Comparison of ENCODE assay signal across 15 cellular contexts in the genomic region with DNA sequence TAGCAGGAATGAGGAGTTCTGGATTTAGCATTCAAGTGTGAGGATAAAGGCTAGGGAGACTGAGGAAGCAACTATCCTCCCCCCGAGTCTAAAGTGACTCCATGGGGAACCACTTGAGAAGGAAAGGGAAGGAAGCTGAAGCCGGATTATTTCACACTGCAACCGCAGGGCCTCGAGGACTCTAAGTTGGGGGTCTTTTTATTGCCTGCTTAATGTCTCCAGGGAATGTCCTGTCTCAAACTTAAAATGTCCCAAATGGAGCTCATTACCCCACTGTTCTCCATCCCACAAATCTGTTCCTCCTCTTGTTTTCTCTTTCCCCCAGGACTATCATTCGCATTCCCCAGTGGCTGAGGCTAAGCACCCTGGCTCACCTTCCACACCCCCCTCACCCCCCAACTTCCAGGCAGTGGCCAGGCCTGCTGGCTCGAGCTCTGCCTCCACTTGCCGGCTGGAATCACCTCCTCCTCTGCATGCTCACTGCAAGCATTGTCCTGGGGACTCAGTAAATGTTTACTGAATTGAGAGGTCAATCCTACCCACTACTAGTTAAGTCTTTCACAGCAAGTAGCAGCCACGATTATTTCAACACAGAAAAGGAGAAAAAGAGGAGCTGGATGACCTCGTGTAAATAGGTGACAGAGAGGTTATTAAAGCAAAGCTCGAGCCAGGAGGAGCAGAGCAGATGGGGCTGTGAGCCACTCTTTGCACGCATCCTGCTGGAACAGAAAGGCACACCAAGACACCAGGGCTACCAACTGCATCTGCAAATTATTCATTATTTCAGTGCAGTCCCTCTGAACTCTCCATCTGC. TPM values are rescaled to one million over a fixed set of nuclear protein-coding genes. Genes with fewer than 3 reads are reported as not detected.
DNase-seq lines count a peak whose midpoint lies in the region; ATAC-seq and TF ChIP-seq lines count a peak whose summit lies in the region.
"Had no signal": no experiment of that assay in that cellular context is flagged by ENCODE, and none has a peak within 500 bp of the region (broad histone marks: within the 10 kb centered on the region; RNA-seq: fewer than 3 reads in every experiment).

No MANE protein-coding gene starts in this region.

- peaks cover 28% of the 10 kb centered on the region for H3F3A ChIP-seq in neural progenitor cell (ENCODE audit: low read depth)

- H3K4me3 ChIP-seq in Panc1 (ENCODE audit: low read depth in 2 of 2, low read length in 2 of 2), result no peak overlapping the region
- H3K4me3 ChIP-seq in fibroblast of the aortic adventitia (ENCODE audit: low read depth, low read length), result no peak overlapping the region
- H3K4me3 ChIP-seq in neural progenitor cell, result no peak overlapping the region
- no peak overlapping the region for H3K4me3 ChIP-seq in MG63
- H3K4me3 ChIP-seq: esophagus muscularis mucosa, SJCRH30 had no signal

- POLR2A ChIA-PET in Panc1 (lab: Charles Lee), result interaction anchor here (0.5 kb wide), 1 partner anchor 1284 kb away, joined by 6 read pairs; no protein-coding TSS in a partner anchor

- CTCF ChIA-PET in Panc1 (lab: Charles Lee), result no interaction called here

- DNase-seq in EH (ENCODE audit: low read depth) (peak; percentile 44), Panc1 (ENCODE audit: low read depth, low spot score) (no peak), fibroblast of the aortic adventitia (ENCODE audit: low read depth) (peak; percentile 27), neural progenitor cell (ENCODE audit: low spot score) (peak; percentile 34), MG63 (no peak), dedifferentiated amniotic fluid mesenchymal stem cell (ENCODE audit: extremely low spot score) (no peak), hypothalamus (lab: John Stamatoyannopoulos, UW) (no peak)
- DNase-seq: activated CD4-positive, alpha-beta T cell treated with anti-CD3 and anti-CD28 coated beads, Interleukin-2, amount 10 ng/mL, durations not matched to agents 7 days and 5 days; activated naive CD8-positive, alpha-beta T cell treated with anti-CD3 and anti-CD28 coated beads, Interleukin-2, amount 50 U/mL, for 24 hours; Calu3; SJCRH30; stimulated activated CD4-positive, alpha-beta T cell treated with anti-CD3 and anti-CD28 coated beads, Interleukin-1b, Interleukin-23, amount 100 ng/mL, for 48 hours; trophoblast cell had no signal

- no peak overlapping the region for H2AFZ ChIP-seq in neural progenitor cell (replicated peaks)

- H3K27me3 ChIP-seq in Panc1 (ENCODE audit: control insufficient read depth, insufficient read depth, low read length), result no peaks in the 10 kb centered on the region
- H3K27me3 ChIP-seq in neural progenitor cell, result no peaks in the 10 kb centered on the region
- no peaks in the 10 kb centered on the region for H3K27me3 ChIP-seq in MG63
- H3K27me3 ChIP-seq: esophagus muscularis mucosa, SJCRH30 had no signal

- H3K4me2 ChIP-seq in neural progenitor cell, result peak overlapping the region; percentile 33

- H3K9me3 ChIP-seq in Panc1 (ENCODE audit: control insufficient read depth, insufficient read depth, low read depth, low read length) (no peaks in the 10 kb centered on the region), neural progenitor cell (ENCODE audit: low read depth) (no peaks in the 10 kb centered on the region), MG63 (no peaks in the 10 kb centered on the region)
- H3K9me3 ChIP-seq: esophagus muscularis mucosa, SJCRH30 had no signal

- no peaks in the 10 kb centered on the region for H3K9me3 Mint-ChIP-seq in neural progenitor cell
- H3K9me3 Mint-ChIP-seq: activated CD4-positive, alpha-beta T cell treated with anti-CD3 and anti-CD28 coated beads, Interleukin-2, amount 10 ng/mL, durations not matched to agents 7 days and 5 days; activated naive CD8-positive, alpha-beta T cell treated with anti-CD3 and anti-CD28 coated beads, Interleukin-2, amount 50 U/mL, for 24 hours had no signal

- peaks cover 72% of the 10 kb centered on the region for H3K79me2 ChIP-seq in neural progenitor cell (ENCODE audit: low read depth)

- peaks cover 33% of the 10 kb centered on the region for H3K4me1 Mint-ChIP-seq in neural progenitor cell

- H3K36me3 ChIP-seq in Panc1 (ENCODE audit: control insufficient read depth, insufficient read depth, low read length), result no peaks in the 10 kb centered on the region
- H3K36me3 ChIP-seq in neural progenitor cell, result no peaks in the 10 kb centered on the region
- H3K36me3 ChIP-seq in MG63, result no peaks in the 10 kb centered on the region; the same call in 1 of the 2 replicates

- BruUV-seq in Panc1 (replicated peaks; lab: Mats Ljungman, UMichigan), result no TSS peak

- ATAC-seq in Panc1 (peak; percentile 51; the same call in 1 of the 2 replicates), GM21447 (IDR thresholded peaks at IDR 0.05; ENCODE audit: unreplicated experiment) (no peak)
- ATAC-seq: activated naive CD8-positive, alpha-beta T cell treated with anti-CD3 and anti-CD28 coated beads, Interleukin-2, amount 50 U/mL, for 24 hours had no signal

- peaks cover 2% of the 10 kb centered on the region for H3K36me3 Mint-ChIP-seq in neural progenitor cell

- H3K9ac ChIP-seq in neural progenitor cell, result no peak overlapping the region

- no peaks in the 10 kb centered on the region for H3K27me3 Mint-ChIP-seq in neural progenitor cell (ENCODE audit: insufficient read depth, low read depth)
- H3K27me3 Mint-ChIP-seq: activated CD4-positive, alpha-beta T cell treated with anti-CD3 and anti-CD28 coated beads, Interleukin-2, amount 10 ng/mL, durations not matched to agents 7 days and 5 days; activated naive CD8-positive, alpha-beta T cell treated with anti-CD3 and anti-CD28 coated beads, Interleukin-2, amount 50 U/mL, for 24 hours had no signal

- H3K27ac ChIP-seq in Panc1 (ENCODE audit: low read length), result 0 out of 2 replicates have a peak overlapping the region, but pooled peaks have one; percentile 26
- H3K27ac ChIP-seq in neural progenitor cell, result peak overlapping the region; percentile 76
- H3K27ac ChIP-seq: SJCRH30 had no signal

- intact Hi-C loops in Panc1 (cut with micrococcal nuclease; ENCODE audit: unreplicated experiment), result no loop called here

- peak overlapping the region; percentile 89 for H3K27ac Mint-ChIP-seq in neural progenitor cell
- H3K27ac Mint-ChIP-seq: activated CD4-positive, alpha-beta T cell treated with anti-CD3 and anti-CD28 coated beads, Interleukin-2, amount 10 ng/mL, durations not matched to agents 7 days and 5 days had no signal

- no peak overlapping the region for H3K4me3 Mint-ChIP-seq in neural progenitor cell
- H3K4me3 Mint-ChIP-seq: activated CD4-positive, alpha-beta T cell treated with anti-CD3 and anti-CD28 coated beads, Interleukin-2, amount 10 ng/mL, durations not matched to agents 7 days and 5 days; activated naive CD8-positive, alpha-beta T cell treated with anti-CD3 and anti-CD28 coated beads, Interleukin-2, amount 50 U/mL, for 24 hours had no signal

- H4K20me1 ChIP-seq in neural progenitor cell (ENCODE audit: low read depth), result peaks cover 80% of the 10 kb centered on the region

- no peak for TF ChIP-seq CTCF in Panc1 (IDR thresholded peaks at IDR 0.05)
- TF ChIP-seq CTCF in fibroblast of the aortic adventitia (IDR thresholded peaks at IDR 0.05; ENCODE audit: insufficient read depth, low read length), result no peak
- TF ChIP-seq CTCF in neural progenitor cell (IDR thresholded peaks at IDR 0.05), result no peak

- in situ Hi-C loops in Panc1 (cut with HindIII; ENCODE audit: low pct_unique_long_range_greater_than_20kb, low sequenced_read_pairs), result no loop called here

- H3K4me1 ChIP-seq in Panc1 (ENCODE audit: control insufficient read depth, insufficient read depth, low read length) (peaks cover 24% of the 10 kb centered on the region), neural progenitor cell (peaks cover 25% of the 10 kb centered on the region)
- H3K4me1 ChIP-seq: SJCRH30 had no signal

RNA-seq across cellular contexts. Expression of gene HIPK2, which starts 32.3 kb away (rescaled TPM):
- total RNA-seq in Panc1 (2021; ENCODE audit: unreplicated experiment) (34.1 TPM), fibroblast of the aortic adventitia (ENCODE audit: low replicate concordance) (16.6 and 28.8 TPM in 2 replicates), neural progenitor cell (ENCODE audit: low replicate concordance) (12.8 and 14.2 TPM in 2 replicates)
- 13.8 TPM for polyA plus RNA-seq in Panc1 (2012; ENCODE audit: insufficient read length)
- 1.5 and 2.0 TPM in 2 replicates for total RNA-seq in MG63 (2014; rRNA removed; shearing (Covaris generic); ENCODE audit: low replicate concordance)

Comparison
In these comparisons a context has a peak if more than half of its experiments do, and no peak if none do; other contexts are left out.
1. DNase-seq: peak in EH (single experiment), fibroblast of the aortic adventitia (single experiment) and neural progenitor cell (single experiment); none in Panc1 (single experiment), MG63 (single experiment), dedifferentiated amniotic fluid mesenchymal stem cell (single experiment) and hypothalamus (0 of 51).